Comparison of ENCODE assay signal across 8 cellular contexts in genomic region chr4:2962099-2962455, GRCh38. TPM values are rescaled to one million over a fixed set of nuclear protein-coding genes. Genes with fewer than 3 reads are reported as not detected.
DNase-seq lines count a peak whose midpoint lies in the region; ATAC-seq and TF ChIP-seq lines count a peak whose summit lies in the region.

No MANE protein-coding gene starts in this region.

- no peak for ATAC-seq in right lobe of liver
- no peak for ATAC-seq in HG03469 (IDR thresholded peaks at IDR 0.05; ENCODE audit: unreplicated experiment)

- H3K9me3 ChIP-seq in right lobe of liver (no peaks in the 10 kb centered on the region), stomach smooth muscle (ENCODE audit: control insufficient read depth in 2 of 2, low read length in 2 of 2) (no peaks in the 10 kb centered on the region)

- peak overlapping the region; percentile 65 to 94 (median 88) for H3K4me3 ChIP-seq in right lobe of liver
- H3K4me3 ChIP-seq in stomach smooth muscle (ENCODE audit: low read length in 2 of 2): peak overlapping the region; percentile 84 to 97

- 13% methylated on average over 7 of the region's 7 CpGs for WGBS in right lobe of liver (ENCODE audit: insufficient coverage, low coverage, low lambda C conversion rate, missing lambda C conversion rate)

- in situ Hi-C loops in KBM-7 (cut with MboI; ENCODE audit: low pct_unique_long_range_greater_than_20kb, low sequenced_read_pairs): no loop called here

- H3K9ac ChIP-seq in stomach smooth muscle (ENCODE audit: low read length in 2 of 2): peak overlapping the region; percentile 92 to 96

- no peak for TF ChIP-seq CTCF in right lobe of liver (IDR thresholded peaks at IDR 0.05)

- H3K27me3 ChIP-seq in right lobe of liver (no peaks in the 10 kb centered on the region), stomach smooth muscle (ENCODE audit: control insufficient read depth in 1 of 2, insufficient read depth in 2 of 2, low read length in 2 of 2) (no peaks in the 10 kb centered on the region)

- H3K27ac ChIP-seq in right lobe of liver (peak overlapping the region in 2 of 3 donors; percentile 52 to 85), stomach smooth muscle (ENCODE audit: low read length) (no peak overlapping the region)

- H3K36me3 ChIP-seq in right lobe of liver: peaks cover 0 to 8% (median 0%) of the 10 kb centered on the region in 4 donors
- peaks cover 4 to 13% of the 10 kb centered on the region in 2 donors for H3K36me3 ChIP-seq in stomach smooth muscle (ENCODE audit: control insufficient read depth in 2 of 2, insufficient read depth in 2 of 2, low read length in 2 of 2)

- intact Hi-C loops in right lobe of liver (cut with DNase I): no loop called here

- H3K4me1 ChIP-seq in right lobe of liver (peaks cover 0 to 18% (median 8%) of the 10 kb centered on the region in 4 donors), stomach smooth muscle (ENCODE audit: control insufficient read depth, insufficient read depth, low read length) (peaks cover 22% of the 10 kb centered on the region)

- DNase-seq in DMS53 treated with DMSO at 0.1 percent for 48 hours (lab: John Stamatoyannopoulos, UW; ENCODE audit: unreplicated experiment): peak; percentile 59
- peak; percentile 62 for DNase-seq in KBM-7
- peak; percentile 63 for DNase-seq in activated naive CD4-positive, alpha-beta T cell treated with anti-CD3 and anti-CD28 coated beads, Interleukin-2, amount 50 U/mL, for 16 hours
- no peak for DNase-seq in right lobe of liver
- no peak for DNase-seq in NCI-H1930 (lab: John Stamatoyannopoulos, UW)
- no peak for DNase-seq in NCI-H1048 (lab: John Stamatoyannopoulos, UW)

- TF ChIP-seq POLR2A in right lobe of liver (IDR thresholded peaks at IDR 0.05): no peak

RNA-seq across cellular contexts. Expression of gene NOP14, which starts 1.1 kb away (rescaled TPM):
- total RNA-seq in right lobe of liver: 10 to 100 TPM; 16.1 to 24.7 (median 19.5) TPM

RNA-seq across cellular contexts. Expression of gene GRK4, which starts 1.3 kb away (rescaled TPM):
- total RNA-seq in right lobe of liver: 1 to 10 TPM; 1.0 to 4.3 (median 2.8) TPM

Comparison
In these comparisons a context has a peak if more than half of its experiments do, and no peak if none do; other contexts are left out.
1. DNase-seq: peak in DMS53 treated with DMSO at 0.1 percent for 48 hours (single experiment), KBM-7 (single experiment) and activated naive CD4-positive, alpha-beta T cell treated with anti-CD3 and anti-CD28 coated beads, Interleukin-2, amount 50 U/mL, for 16 hours (single experiment); none in right lobe of liver (0 of 3), NCI-H1930 (0 of 2) and NCI-H1048 (single experiment).